26 cellular contexts compared by ENCODE assay signal in the genomic region with DNA sequence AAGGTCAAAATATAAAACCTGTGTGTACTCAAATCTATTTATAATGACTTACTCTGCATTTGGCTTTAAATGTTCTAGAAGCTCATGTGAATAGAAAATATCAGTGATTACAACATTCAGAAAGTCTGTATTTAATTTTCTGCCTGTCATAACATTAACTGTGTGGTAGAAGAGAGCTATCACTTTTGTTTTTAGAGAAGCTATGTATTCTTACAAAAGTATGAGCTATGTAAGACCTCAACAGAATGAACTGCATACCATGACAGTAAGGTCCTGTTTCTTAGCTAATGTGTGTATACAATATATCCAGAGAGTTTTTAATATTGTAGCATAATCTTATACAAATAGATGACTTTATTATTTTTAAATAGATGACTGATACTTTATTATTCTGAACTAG.
"Had no signal": no experiment of that assay in that cellular context is flagged by ENCODE, and none has a peak within 500 bp of the region (broad histone marks: within the 10 kb centered on the region; RNA-seq: fewer than 3 reads in every experiment).

No MANE protein-coding gene starts in this region.

- H3K4me1 Mint-ChIP-seq: activated naive CD4-positive, alpha-beta T cell treated with anti-CD3 and anti-CD28 coated beads, Interleukin-2, amount 50 U/mL, for 24 hours; activated naive CD8-positive, alpha-beta T cell treated with anti-CD3 and anti-CD28 coated beads, Interleukin-2, amount 50 U/mL, for 24 hours; activated T-helper 17 cell treated with anti-CD3 and anti-CD28 coated beads, Interleukin-2, amount 50 U/mL, for 72 hours; endodermal cell; nephron had no signal

- H3K36me3 ChIP-seq: gastrocnemius medialis, ovary, right lobe of liver, tibial nerve had no signal

- H3K27me3 Mint-ChIP-seq: activated naive CD4-positive, alpha-beta T cell treated with anti-CD3 and anti-CD28 coated beads, Interleukin-2, amount 50 U/mL, for 24 hours; activated naive CD8-positive, alpha-beta T cell treated with anti-CD3 and anti-CD28 coated beads, Interleukin-2, amount 50 U/mL, for 24 hours; activated T-cell treated with anti-CD3 and anti-CD28 coated beads, Interleukin-2, amount 50 U/mL, for 24 hours; activated T-helper 17 cell treated with anti-CD3 and anti-CD28 coated beads, Interleukin-2, amount 50 U/mL, for 72 hours; progenitor cell of endocrine pancreas had no signal

- H3K4me1 ChIP-seq: gastrocnemius medialis, right lobe of liver, tibial nerve had no signal

- H3K9me3 ChIP-seq: gastrocnemius medialis, ovary, right lobe of liver, tibial nerve had no signal

- H3K4me3 ChIP-seq: coronary artery, gastrocnemius medialis, hepatocyte, ovary, right lobe of liver, tibial nerve had no signal

- DNase-seq: activated CD4-positive, alpha-beta T cell treated with anti-CD3 and anti-CD28 coated beads for 48 hours; activated CD4-positive, alpha-beta T cell treated with anti-CD3 and anti-CD28 coated beads, Interleukin-2, amount 50 U/mL, for 48 hours; activated CD8-positive, alpha-beta memory T cell treated with anti-CD3 and anti-CD28 coated beads, Interleukin-2, amount 50 U/mL, for 4 hours; activated gamma-delta T cell treated with Interleukin-2 at 50 U/mL for 16 hours; activated naive CD8-positive, alpha-beta T cell treated with anti-CD3 and anti-CD28 coated beads, Interleukin-2, amount 50 U/mL, for 24 hours; activated T-cell treated with anti-CD3 and anti-CD28 coated beads, Interleukin-2, amount 50 U/mL, for 24 hours; anterior cingulate cortex; cerebellar nuclear complex; endodermal cell; gastrocnemius medialis; glutamatergic neuron; left cardiac atrium; mammary epithelial cell; ovary; right lobe of liver; stimulated activated CD4-positive, alpha-beta T cell treated with anti-CD3 and anti-CD28 coated beads, Interleukin-2, amount 100 ng/mL, for 48 hours; stimulated activated naive CD4-positive, alpha-beta T cell treated with Interleukin-2 at 50 U/mL for 16 hours; T-helper 9 cell had no signal

- H3K4me3 Mint-ChIP-seq: activated naive CD4-positive, alpha-beta T cell treated with anti-CD3 and anti-CD28 coated beads, Interleukin-2, amount 50 U/mL, for 24 hours; activated naive CD8-positive, alpha-beta T cell treated with anti-CD3 and anti-CD28 coated beads, Interleukin-2, amount 50 U/mL, for 24 hours; activated T-cell treated with anti-CD3 and anti-CD28 coated beads, Interleukin-2, amount 50 U/mL, for 24 hours; activated T-helper 17 cell treated with anti-CD3 and anti-CD28 coated beads, Interleukin-2, amount 50 U/mL, for 72 hours; endodermal cell; nephron; T-helper 1 cell treated with Interleukin-12 subunit alpha and Interleukin-12 subunit beta and Interleukin-4 antibody, amounts not matched to agents 30 μg/mL and 1 μg/mL, for 36 hours had no signal

- H3K27ac Mint-ChIP-seq: activated naive CD4-positive, alpha-beta T cell treated with anti-CD3 and anti-CD28 coated beads, Interleukin-2, amount 50 U/mL, for 24 hours; activated naive CD8-positive, alpha-beta T cell treated with anti-CD3 and anti-CD28 coated beads, Interleukin-2, amount 50 U/mL, for 24 hours; activated T-cell treated with anti-CD3 and anti-CD28 coated beads, Interleukin-2, amount 50 U/mL, for 24 hours; activated T-helper 17 cell treated with anti-CD3 and anti-CD28 coated beads, Interleukin-2, amount 50 U/mL, for 72 hours; endodermal cell; nephron; progenitor cell of endocrine pancreas; T-helper 1 cell treated with Interleukin-12 subunit alpha and Interleukin-12 subunit beta and Interleukin-4 antibody, amounts not matched to agents 30 μg/mL and 1 μg/mL, for 36 hours had no signal

- H3K36me3 Mint-ChIP-seq: activated naive CD4-positive, alpha-beta T cell treated with anti-CD3 and anti-CD28 coated beads, Interleukin-2, amount 50 U/mL, for 24 hours had no signal

- H3K9me3 Mint-ChIP-seq: activated naive CD4-positive, alpha-beta T cell treated with anti-CD3 and anti-CD28 coated beads, Interleukin-2, amount 50 U/mL, for 24 hours; activated naive CD8-positive, alpha-beta T cell treated with anti-CD3 and anti-CD28 coated beads, Interleukin-2, amount 50 U/mL, for 24 hours; endodermal cell; nephron; T-helper 1 cell treated with Interleukin-12 subunit alpha and Interleukin-12 subunit beta and Interleukin-4 antibody, amounts not matched to agents 30 μg/mL and 1 μg/mL, for 36 hours had no signal

- H3K27me3 ChIP-seq: gastrocnemius medialis, hepatocyte, ovary, right lobe of liver, tibial nerve had no signal
